8 cellular contexts compared by ENCODE assay signal in genomic region chr2:96209011-96209728, GRCh38. TPM values are rescaled to one million over a fixed set of nuclear protein-coding genes. Genes with fewer than 3 reads are reported as not detected.
DNase-seq lines count a peak whose midpoint lies in the region; TF ChIP-seq lines count a peak whose summit lies in the region.

No MANE protein-coding gene starts in this region.

- no peaks in the 10 kb centered on the region for H3K36me3 ChIP-seq in brain microvascular endothelial cell (replicated peaks)

- no peak for TF ChIP-seq CTCF in 22Rv1 (IDR thresholded peaks at IDR 0.05)
- TF ChIP-seq CTCF in HL-60 (IDR thresholded peaks at IDR 0.05; ENCODE audit: insufficient read depth, low read length) = no peak
- no peak for TF ChIP-seq CTCF in brain microvascular endothelial cell (IDR thresholded peaks at IDR 0.05; ENCODE audit: low read depth, low read length, missing control alignments)

- H3K27me3 ChIP-seq in HL-60 (ENCODE audit: insufficient read depth, poor library complexity, severe bottlenecking) = no peaks in the 10 kb centered on the region
- no peaks in the 10 kb centered on the region for H3K27me3 ChIP-seq in brain microvascular endothelial cell (replicated peaks)
- H3K27me3 ChIP-seq in mononuclear cell (ENCODE audit: insufficient read depth, low read length) = no peaks in the 10 kb centered on the region

- in situ Hi-C loops in brain microvascular endothelial cell (cut with HindIII; ENCODE audit: low pct_ligation_motif_present, low sequenced_read_pairs) = no loop called here

- peaks cover 48% of the 10 kb centered on the region for H3K4me1 ChIP-seq in mononuclear cell (ENCODE audit: insufficient read depth, low read length)

- H3K9me3 ChIP-seq in mononuclear cell (ENCODE audit: low read depth, low read length) = no peaks in the 10 kb centered on the region

- H3K4me3 ChIP-seq in HL-60 (replicated peaks; ENCODE audit: insufficient read depth, low read length) (peak overlapping the region; percentile 97), brain microvascular endothelial cell (ENCODE audit: low read depth, low read length) (peak overlapping the region; percentile 88), mononuclear cell (ENCODE audit: low read length) (peak overlapping the region; percentile 90)

- H3K27ac ChIP-seq in 22Rv1 (peak overlapping the region; percentile 97), HL-60 (replicated peaks) (peak overlapping the region; percentile 98), brain microvascular endothelial cell (peak overlapping the region; percentile 8)

- DNase-seq in HL-60 (ENCODE audit: low read depth in 1 of 2, low spot score in 1 of 2) (no peak), brain microvascular endothelial cell (no peak), SKM-1 treated with dmso at 0.1 percent for 144 hours (lab: John Stamatoyannopoulos, UW; ENCODE audit: unreplicated experiment) (no peak), COR-L47 (lab: John Stamatoyannopoulos, UW) (no peak), ecto neural progenitor cell (ENCODE audit: low spot score) (no peak)
- DNase-seq in activated CD4-positive, alpha-beta T cell treated with anti-CD3 and anti-CD28 coated beads for 48 hours = no peak

RNA-seq across cellular contexts. Expression of gene STARD7, which starts 0.5 kb away (rescaled TPM):
- 96.8 TPM for total RNA-seq in mononuclear cell

RNA-seq across cellular contexts. Expression of gene TMEM127, which starts 56.6 kb away (rescaled TPM):
- total RNA-seq in mononuclear cell = 51.6 TPM

RNA-seq across cellular contexts. Expression of gene CIAO1, which starts 56.9 kb away (rescaled TPM):
- 65.4 TPM for total RNA-seq in mononuclear cell

Comparison
In these comparisons a context has a peak if more than half of its experiments do, and no peak if none do; other contexts are left out.
1. H3K27ac ChIP-seq: peak in every context shown above with its lines; median percentile 98 in HL-60; 97 in 22Rv1; 8 in brain microvascular endothelial cell.